Comparison of ENCODE assay signal across 13 cellular contexts in genomic region chr18:22499421-22499820, GRCh38.
DNase-seq lines count a peak whose midpoint lies in the region; FAIRE-seq and TF ChIP-seq lines count a peak whose summit lies in the region.
"Had no signal": no experiment of that assay in that cellular context is flagged by ENCODE, and none has a peak within 500 bp of the region (broad histone marks: within the 10 kb centered on the region; RNA-seq: fewer than 3 reads in every experiment).

No MANE protein-coding gene starts in this region.

- peak; percentile 90 for FAIRE-seq in islet of Langerhans (lab: Jason Lieb, UNC)
- FAIRE-seq: H54 had no signal

- DNase-seq in NCI-H748 (lab: John Stamatoyannopoulos, UW; ENCODE audit: unreplicated experiment) = peak; percentile 21
- no peak for DNase-seq in NCI-H748 treated with DMSO at 0.1 percent for 48 hours (lab: John Stamatoyannopoulos, UW)
- peak; percentile 4 for DNase-seq in NCI-H774 (lab: John Stamatoyannopoulos, UW)
- DNase-seq in stimulated activated CD4-positive, alpha-beta T cell treated with anti-CD3 and anti-CD28 coated beads, Interleukin-2, amount 100 ng/mL, for 48 hours = no peak
- no peak for DNase-seq in DMS153 (lab: John Stamatoyannopoulos, UW)
- no peak for DNase-seq in GM10266 (ENCODE audit: extremely low spot score)
- DNase-seq: C1 segment of cervical spinal cord; CD4-positive, alpha-beta T cell; GF-D8; GM23248; IMR-90 had no signal

- TF ChIP-seq CTCF in GM10266 (IDR thresholded peaks at IDR 0.05; ENCODE audit: control insufficient read depth, insufficient read depth, low read depth, missing control alignments) = no peak

Comparison
In these comparisons a context has a peak if more than half of its experiments do, and no peak if none do; other contexts are left out.
1. DNase-seq: peak in NCI-H748 (single experiment) and NCI-H774 (single experiment); none in NCI-H748 treated with DMSO at 0.1 percent for 48 hours (single experiment), stimulated activated CD4-positive, alpha-beta T cell treated with anti-CD3 and anti-CD28 coated beads, Interleukin-2, amount 100 ng/mL, for 48 hours (0 of 2), DMS153 (single experiment) and GM10266 (single experiment).